ENCODE assay signal across 7 cellular contexts in genomic region chr12:89709157-89709993, GRCh38. TPM values are rescaled to one million over a fixed set of nuclear protein-coding genes. Genes with fewer than 3 reads are reported as not detected.
DNase-seq lines count a peak whose midpoint lies in the region; ATAC-seq and TF ChIP-seq lines count a peak whose summit lies in the region.

No MANE protein-coding gene starts in this region.

- peak overlapping the region; percentile 98 for H3K27ac ChIP-seq in hepatocyte

- H3K9me3 ChIP-seq in hepatocyte (ENCODE audit: low read depth), result no peaks in the 10 kb centered on the region

- H3K4me3 ChIP-seq in hepatocyte, result peak overlapping the region; percentile 95

- H3K36me3 ChIP-seq in hepatocyte (replicated peaks; ENCODE audit: insufficient read depth, low read depth), result no peaks in the 10 kb centered on the region

- under 1% methylated on average over 44 of the region's 102 CpGs for whole genome bisulfite sequencing in hepatocyte (ENCODE audit: low lambda C conversion rate, missing lambda C conversion rate)

- DNase-seq in NCI-H2029 treated with DMSO at 0.1 percent for 48 hours (lab: John Stamatoyannopoulos, UW), result peak; percentile 86
- peak; percentile 95 for DNase-seq in T1000 (lab: John Stamatoyannopoulos, UW)
- peak; percentile 100 for DNase-seq in astrocyte of the hippocampus (ENCODE audit: low read depth, low spot score)
- peak; percentile 99 for DNase-seq in hepatocyte (ENCODE audit: low spot score)
- peak; percentile 92 for DNase-seq in renal cortical epithelial cell (ENCODE audit: low read depth)

- peaks cover 26% of the 10 kb centered on the region for H4K20me1 ChIP-seq in hepatocyte (ENCODE audit: insufficient read depth, poor library complexity, severe bottlenecking)

- TF ChIP-seq CTCF in hepatocyte (IDR thresholded peaks at IDR 0.05; ENCODE audit: poor library complexity), result no peak

- H3K4me1 ChIP-seq in hepatocyte (ENCODE audit: insufficient read depth), result no peaks in the 10 kb centered on the region

- no peaks in the 10 kb centered on the region for H3K9me2 ChIP-seq in hepatocyte (replicated peaks; ENCODE audit: insufficient read depth)

- peak overlapping the region; percentile 48 for H2AFZ ChIP-seq in hepatocyte

- H3K27me3 ChIP-seq in hepatocyte, result no peaks in the 10 kb centered on the region

- ATAC-seq in GM18511 (IDR thresholded peaks at IDR 0.05; ENCODE audit: unreplicated experiment) (peak; percentile 63), HG03025 (IDR thresholded peaks at IDR 0.05; ENCODE audit: low FRiP score, unreplicated experiment) (peak; percentile 65)

- H3K4me2 ChIP-seq in hepatocyte, result peak overlapping the region; percentile 84

- H3K79me2 ChIP-seq in hepatocyte, result peaks cover 38% of the 10 kb centered on the region

RNA-seq across cellular contexts. Expression of gene ATP2B1, which starts 0.7 kb away (rescaled TPM):
- total RNA-seq in hepatocyte (67.2 and 71.4 TPM in 2 replicates), renal cortical epithelial cell (81.6 and 117 TPM in 2 replicates)
- 52.2 and 67.1 TPM in 2 replicates for polyA plus RNA-seq in hepatocyte

Comparison
In these comparisons a context has a peak if more than half of its experiments do, and no peak if none do; other contexts are left out.
1. Peak in every context shown above with its lines: DNase-seq, ATAC-seq, H3K4me3 ChIP-seq and H3K27ac ChIP-seq.